In genomic region chr10:86376852-86377796, GRCh38 we compare ENCODE assay signal across 8 cellular contexts. TPM values are rescaled to one million over a fixed set of nuclear protein-coding genes. Genes with fewer than 3 reads are reported as not detected.
DNase-seq lines count a peak whose midpoint lies in the region; ATAC-seq and TF ChIP-seq lines count a peak whose summit lies in the region.

No MANE protein-coding gene starts in this region.

- no peak overlapping the region for H3K4me3 Mint-ChIP-seq in memory B cell

- no peak overlapping the region for H3K27ac Mint-ChIP-seq in memory B cell

- H3K36me3 Mint-ChIP-seq in memory B cell: no peaks in the 10 kb centered on the region

- peak overlapping the region; percentile 19 for H3K4me3 ChIP-seq in AG09309 (ENCODE audit: control insufficient read depth, low read depth, low read length)
- peak overlapping the region in 58 of 59 donors; percentile 29 to 66 (median 53) for H3K4me3 ChIP-seq in dorsolateral prefrontal cortex

- H3K27ac ChIP-seq in dorsolateral prefrontal cortex: peak overlapping the region in 8 of 59 donors; percentile 22 to 75 (median 48)

- no peaks in the 10 kb centered on the region for H3K4me1 Mint-ChIP-seq in memory B cell

- no peak for DNase-seq in AG09309 (ENCODE audit: low read depth)
- peak; percentile 6 for DNase-seq in NCI-H345 treated with DMSO at 0.1 percent for 48 hours (lab: John Stamatoyannopoulos, UW; ENCODE audit: unreplicated experiment)
- peak; percentile 87 to 89 for DNase-seq in activated CD4-positive, alpha-beta T cell treated with anti-CD3 and anti-CD28 coated beads, Interleukin-2, amount 50 U/mL, for 48 hours
- DNase-seq in dorsolateral prefrontal cortex: peak in 9 of 10 donors; percentile 62 to 90 (median 76)
- DNase-seq in memory B cell (ENCODE audit: low spot score in 2 of 2): peak; percentile 87 to 97
- peak; percentile 63 to 67 for DNase-seq in stimulated activated CD8-positive, alpha-beta memory T cell treated with anti-CD3 and anti-CD28 coated beads, Interleukin-2, amount 100 ng/mL, for 1 hour (ENCODE audit: low read depth in 2 of 2)

- H3K27me3 ChIP-seq in dorsolateral prefrontal cortex: peaks cover 0 to 10% (median 0%) of the 10 kb centered on the region in 45 donors

- ATAC-seq in GM18508 (IDR thresholded peaks at IDR 0.05; ENCODE audit: insufficient read depth, unreplicated experiment) (peak; percentile 87), HG02943 (IDR thresholded peaks at IDR 0.05; ENCODE audit: low read depth, unreplicated experiment) (peak; percentile 89), memory B cell (ENCODE audit: low read depth) (peak; percentile 93)

- TF ChIP-seq CTCF in AG09309 (IDR thresholded peaks at IDR 0.05; ENCODE audit: control insufficient read depth, insufficient read depth, low read depth, low read length, missing control alignments) (peak; percentile 72), dorsolateral prefrontal cortex (IDR thresholded peaks at IDR 0.05 in 54 of 56, conservative IDR thresholded peaks at IDR 0.05 in 2 of 56; ENCODE audit: low read depth in 1 of 56, partially characterized antibody in 56 of 56) (peak; percentile 89 to 100 (median 100))

- H3K9me3 Mint-ChIP-seq in memory B cell: no peaks in the 10 kb centered on the region

- peaks cover 13% of the 10 kb centered on the region for H3K27me3 Mint-ChIP-seq in memory B cell

- intact Hi-C loops in dorsolateral prefrontal cortex (cut with DNase I): loop anchor here in 1 of 2 donors (2.0 to 5.0 kb wide), 6 partner anchors 28 to 1835 kb away; no protein-coding TSS in a partner anchor

RNA-seq across cellular contexts. Expression of gene GRID1, which starts 10.5 kb away (rescaled TPM):
- 10 to 100 TPM; 34.8 to 69.0 (median 50.5) TPM for total RNA-seq in dorsolateral prefrontal cortex
